In genomic region chr9:79665926-79666325, GRCh38 we compare ENCODE assay signal across 24 cellular contexts.
"Had no signal": no experiment of that assay in that cellular context is flagged by ENCODE, and none has a peak within 500 bp of the region (broad histone marks: within the 10 kb centered on the region; RNA-seq: fewer than 3 reads in every experiment).

No MANE protein-coding gene starts in this region.

- H3K4me3 Mint-ChIP-seq: activated naive CD4-positive, alpha-beta T cell treated with anti-CD3 and anti-CD28 coated beads for 36 hours; activated naive CD8-positive, alpha-beta T cell treated with anti-CD3 and anti-CD28 coated beads, Interleukin-2, amount 50 U/mL, for 24 hours; activated T-helper 17 cell treated with anti-CD3 and anti-CD28 coated beads, Interleukin-2, amount 50 U/mL, for 72 hours; central memory CD8-positive, alpha-beta T cell had no signal

- ATAC-seq: activated naive CD8-positive, alpha-beta T cell treated with anti-CD3 and anti-CD28 coated beads, Interleukin-2, amount 50 U/mL, for 24 hours; activated T-helper 17 cell treated with anti-CD3 and anti-CD28 coated beads, Interleukin-2, amount 50 U/mL, for 72 hours; gastrocnemius medialis; heart left ventricle had no signal

- FAIRE-seq: endometrium had no signal

- H3K27ac ChIP-seq: brain microvascular endothelial cell, coronary artery, gastrocnemius medialis, heart left ventricle, left ventricle myocardium inferior, ovary, right lobe of liver, stomach, VCaP had no signal

- H3K9me3 ChIP-seq: gastrocnemius medialis, heart left ventricle, left ventricle myocardium inferior, ovary, right lobe of liver, stomach had no signal

- H3K4me2 ChIP-seq: smooth muscle cell had no signal

- H3K36me3 ChIP-seq: brain microvascular endothelial cell, gastrocnemius medialis, left ventricle myocardium inferior, ovary, right lobe of liver, stomach had no signal

- DNase-seq: activated CD4-positive, alpha-beta T cell treated with anti-CD3 and anti-CD28 coated beads for 1 hour; activated CD4-positive, alpha-beta T cell treated with anti-CD3 and anti-CD28 coated beads, Interleukin-2, amount 50 U/mL, for 4 hours; activated naive CD4-positive, alpha-beta T cell treated with anti-CD3 and anti-CD28 coated beads for 36 hours; activated naive CD8-positive, alpha-beta T cell treated with anti-CD3 and anti-CD28 coated beads, Interleukin-2, amount 50 U/mL, for 24 hours; activated T-cell treated with anti-CD3 and anti-CD28 coated beads, Interleukin-2, amount 50 U/mL, for 1 hour; anterior cingulate cortex; brain microvascular endothelial cell; gastrocnemius medialis; heart left ventricle; kidney glomerular epithelial cell; left ventricle myocardium inferior; ovary; stimulated activated CD4-positive, alpha-beta T cell treated with anti-CD3 and anti-CD28 coated beads, Interleukin-4, amount 100 ng/mL, for 1 hour; stomach; T-helper 1 cell; trophoblast cell had no signal

- H3K27me3 ChIP-seq: brain microvascular endothelial cell, gastrocnemius medialis, heart left ventricle, ovary, right lobe of liver, stomach had no signal

- H3K9me3 Mint-ChIP-seq: activated naive CD4-positive, alpha-beta T cell treated with anti-CD3 and anti-CD28 coated beads for 36 hours; activated naive CD8-positive, alpha-beta T cell treated with anti-CD3 and anti-CD28 coated beads, Interleukin-2, amount 50 U/mL, for 24 hours; activated T-helper 17 cell treated with anti-CD3 and anti-CD28 coated beads, Interleukin-2, amount 50 U/mL, for 72 hours; central memory CD8-positive, alpha-beta T cell; neural crest cell had no signal

- H3K27me3 Mint-ChIP-seq: activated naive CD8-positive, alpha-beta T cell treated with anti-CD3 and anti-CD28 coated beads, Interleukin-2, amount 50 U/mL, for 24 hours; activated T-helper 17 cell treated with anti-CD3 and anti-CD28 coated beads, Interleukin-2, amount 50 U/mL, for 72 hours; central memory CD8-positive, alpha-beta T cell had no signal

- H3K27ac Mint-ChIP-seq: activated naive CD4-positive, alpha-beta T cell treated with anti-CD3 and anti-CD28 coated beads for 36 hours; activated naive CD8-positive, alpha-beta T cell treated with anti-CD3 and anti-CD28 coated beads, Interleukin-2, amount 50 U/mL, for 24 hours; activated T-helper 17 cell treated with anti-CD3 and anti-CD28 coated beads, Interleukin-2, amount 50 U/mL, for 72 hours had no signal

- H3K4me3 ChIP-seq: coronary artery, gastrocnemius medialis, heart left ventricle, left ventricle myocardium inferior, ovary, right lobe of liver, smooth muscle cell, stomach had no signal
